10 cellular contexts compared by ENCODE assay signal in genomic region chr1:109392037-109392787, GRCh38. TPM values are rescaled to one million over a fixed set of nuclear protein-coding genes. Genes with fewer than 3 reads are reported as not detected.
DNase-seq lines count a peak whose midpoint lies in the region; ATAC-seq and TF ChIP-seq lines count a peak whose summit lies in the region.
"Had no signal": no experiment of that assay in that cellular context is flagged by ENCODE, and none has a peak within 500 bp of the region (broad histone marks: within the 10 kb centered on the region; RNA-seq: fewer than 3 reads in every experiment).

No MANE protein-coding gene starts in this region.

- H3K27ac ChIP-seq in ACC112 (ENCODE audit: low read depth, low read length) (peak overlapping the region; percentile 68), body of pancreas (peak overlapping the region in 3 of 4 donors; percentile 72 to 88 (median 80))

- intact Hi-C loops in body of pancreas (cut with DNase I) = no loop called here

- WGBS in body of pancreas, 2 donors = 62 to 64% methylated on average over 4 of the region's 4 CpGs

- H3K9me3 ChIP-seq in body of pancreas = no peaks in the 10 kb centered on the region

- peaks cover 0 to 7% of the 10 kb centered on the region in 2 donors for H3K36me3 Mint-ChIP-seq in naive B cell

- peak in 1 of 4 donors; percentile 10 for DNase-seq in body of pancreas
- no peak for DNase-seq in naive B cell
- DNase-seq in cortex of kidney (lab: John Stamatoyannopoulos, UW) = no peak
- DNase-seq in T1000 (lab: John Stamatoyannopoulos, UW) = no peak
- DNase-seq in NCI-H524 (lab: John Stamatoyannopoulos, UW) = no peak
- DNase-seq in NCI-H2107 (lab: John Stamatoyannopoulos, UW) = no peak
- DNase-seq: activated CD4-positive, alpha-beta T cell treated with anti-CD3 and anti-CD28 coated beads, Interleukin-2, amount 10 ng/mL, durations not matched to agents 7 days and 5 days; stimulated activated naive CD4-positive, alpha-beta T cell had no signal

- peaks cover 67 to 79% (median 72%) of the 10 kb centered on the region in 3 donors for H3K27me3 Mint-ChIP-seq in naive B cell

- peak; percentile 16 for ATAC-seq in HG02642 (IDR thresholded peaks at IDR 0.05; ENCODE audit: poor library complexity, unreplicated experiment)
- no peak for ATAC-seq in body of pancreas
- peak in 1 of 2 donors; percentile 10 for ATAC-seq in naive B cell (ENCODE audit: low read depth in 2 of 2)

- peaks cover 0 to 7% (median 0%) of the 10 kb centered on the region in 7 donors for H3K9me3 Mint-ChIP-seq in naive B cell
- H3K9me3 Mint-ChIP-seq: activated CD4-positive, alpha-beta T cell treated with anti-CD3 and anti-CD28 coated beads, Interleukin-2, amount 10 ng/mL, durations not matched to agents 7 days and 5 days had no signal

- H3K4me1 Mint-ChIP-seq in naive B cell = peaks cover 35 to 44% (median 37%) of the 10 kb centered on the region in 3 donors

- peak overlapping the region in 5 of 8 donors; percentile 4 to 61 (median 25) for H3K4me3 Mint-ChIP-seq in naive B cell
- H3K4me3 Mint-ChIP-seq: activated CD4-positive, alpha-beta T cell treated with anti-CD3 and anti-CD28 coated beads, Interleukin-2, amount 10 ng/mL, durations not matched to agents 7 days and 5 days had no signal

- TF ChIP-seq POLR2A in body of pancreas (IDR thresholded peaks at IDR 0.05) = no peak

- H3K4me1 ChIP-seq in ACC112 (ENCODE audit: control insufficient read depth, insufficient read depth, low read length, unreplicated experiment) (peaks cover 48% of the 10 kb centered on the region), body of pancreas (peaks cover 59% of the 10 kb centered on the region)

- H3K27ac Mint-ChIP-seq in naive B cell = peak overlapping the region in 1 of 6 donors; percentile 18
- H3K27ac Mint-ChIP-seq: activated CD4-positive, alpha-beta T cell treated with anti-CD3 and anti-CD28 coated beads, Interleukin-2, amount 10 ng/mL, durations not matched to agents 7 days and 5 days had no signal

- peak overlapping the region; percentile 84 for H2AFZ ChIP-seq in ACC112 (ENCODE audit: low read length, unreplicated experiment)

- H3K4me3 ChIP-seq in ACC112 (ENCODE audit: low read depth, low read length) = peak overlapping the region; percentile 42
- H3K4me3 ChIP-seq in body of pancreas = no peak overlapping the region

- no peaks in the 10 kb centered on the region for H3K36me3 ChIP-seq in ACC112 (ENCODE audit: insufficient read depth, low read length)
- no peaks in the 10 kb centered on the region for H3K36me3 ChIP-seq in body of pancreas (replicated peaks in 1 of 2; ENCODE audit: insufficient read depth in 1 of 2, low read depth in 2 of 2)

- peaks cover 9% of the 10 kb centered on the region for H3K79me2 ChIP-seq in ACC112 (ENCODE audit: control insufficient read depth, insufficient read depth, low read length, unreplicated experiment)

- no peak for TF ChIP-seq CTCF in body of pancreas (IDR thresholded peaks at IDR 0.05)

- H3K27me3 ChIP-seq in ACC112 (ENCODE audit: insufficient read depth, low read length) (no peaks in the 10 kb centered on the region), body of pancreas (no peaks in the 10 kb centered on the region)

RNA-seq across cellular contexts. Expression of gene SORT1, which starts 5.5 kb away (rescaled TPM):
- 10 to 100 TPM; 23.6 to 24.7 TPM for total RNA-seq in body of pancreas
- polyA plus RNA-seq in naive B cell (ENCODE audit: low read depth in 6 of 6) = 1 to 10 TPM in 1 of 6 donors, under 1 TPM in 3, not detected in 2; 0.16 to 1.3 (median 0.34) TPM

RNA-seq across cellular contexts. Expression of gene PSMA5, which starts 34.0 kb away (rescaled TPM):
- 1 to 10 TPM; 8.6 to 8.9 TPM for total RNA-seq in body of pancreas
- polyA plus RNA-seq in naive B cell (ENCODE audit: low read depth in 6 of 6) = 10 to 100 TPM; 35.5 to 57.3 (median 51.0) TPM
